In genomic region chr19:10580979-10581631, GRCh38 we compare ENCODE assay signal across 1 cellular context.
TF ChIP-seq lines count a peak whose summit lies in the region.

No MANE protein-coding gene starts in this region.

TF ChIP-seq in K562, 482 proteins besides CTCF, POLR2A, EP300 and RAD21 (continued from another document):
- TF ChIP-seq VEZF1 (CRISPR knock-in tag; IDR thresholded peaks at IDR 0.05) (0 out of 2 replicates have a peak, but pooled peaks have one; percentile 19), HEY1 (CRISPR knock-in tag; IDR thresholded peaks at IDR 0.05; ENCODE audit: borderline replicate concordance) (no peak), CREB1 (IDR thresholded peaks at IDR 0.05) (no peak), CREB1 (CRISPR knock-in tag; IDR thresholded peaks at IDR 0.05) (0 out of 2 replicates have a peak, but pooled peaks have one; percentile 35), GTF2A2 (tag; IDR thresholded peaks at IDR 0.05) (no peak), TAF1 (IDR thresholded peaks at IDR 0.05; ENCODE audit: control insufficient read depth, extremely low read depth, insufficient read depth, low read length, severe bottlenecking) (no peak), PCBP2 (IDR thresholded peaks at IDR 0.05; ENCODE audit: low read depth, low read length, poor library complexity, severe bottlenecking) (no peak), ZNF134 (CRISPR knock-in tag; conservative IDR thresholded peaks at IDR 0.05) (no peak), HDAC2 (IDR thresholded peaks at IDR 0.05) (no peak), SP1 (CRISPR knock-in tag; IDR thresholded peaks at IDR 0.05) (no peak; the same call in 1 of the 2 replicates), RERE (CRISPR knock-in tag; IDR thresholded peaks at IDR 0.05; ENCODE audit: borderline replicate concordance) (no peak), TAF7 (tag; IDR thresholded peaks at IDR 0.05) (no peak), BRD9 (IDR thresholded peaks at IDR 0.05; ENCODE audit: low read depth, partially characterized antibody) (no peak), ARID3B (CRISPR knock-in tag; IDR thresholded peaks at IDR 0.05; ENCODE audit: borderline replicate concordance) (no peak), ZNF224 (CRISPR knock-in tag; IDR thresholded peaks at IDR 0.05) (no peak), ATF4 (CRISPR knock-in tag; IDR thresholded peaks at IDR 0.05) (no peak), TARDBP (IDR thresholded peaks at IDR 0.05) (no peak), KLF16 (IDR thresholded peaks at IDR 0.05) (peak; percentile 78), TRIM28 (IDR thresholded peaks at IDR 0.05) (no peak), ZBTB11 (CRISPR knock-in tag; IDR thresholded peaks at IDR 0.05) (no peak), MAZ (CRISPR knock-in tag; conservative IDR thresholded peaks at IDR 0.05 in 1 of 2, IDR thresholded peaks at IDR 0.05 in 1 of 2) (peak in 1 of 2 experiments; percentile 33; a peak in 1 of 4 replicates), POLR2G (IDR thresholded peaks at IDR 0.05; ENCODE audit: low read depth, low read length) (no peak), NCOA4 (IDR thresholded peaks at IDR 0.05; ENCODE audit: partially characterized antibody) (no peak), DEAF1 (CRISPR knock-in tag; IDR thresholded peaks at IDR 0.05) (peak; percentile 97), ZNF655 (CRISPR knock-in tag; IDR thresholded peaks at IDR 0.05) (no peak), MTA1 (IDR thresholded peaks at IDR 0.05; ENCODE audit: borderline replicate concordance) (no peak), FOXM1 (IDR thresholded peaks at IDR 0.05; ENCODE audit: low read depth) (no peak), FOXM1 (CRISPR knock-in tag; IDR thresholded peaks at IDR 0.05; ENCODE audit: low read depth) (no peak), XRCC5 (IDR thresholded peaks at IDR 0.05; ENCODE audit: low read depth, low read length) (peak; percentile 91), KLF1 (tag; IDR thresholded peaks at IDR 0.05) (no peak), ASH1L (IDR thresholded peaks at IDR 0.05; ENCODE audit: borderline replicate concordance, low read depth, partially characterized antibody) (no peak), ZHX1 (conservative IDR thresholded peaks at IDR 0.05; ENCODE audit: low read length) (0 out of 2 replicates have a peak, but pooled peaks have one; percentile 37), TCF7L2 (IDR thresholded peaks at IDR 0.05; ENCODE audit: low read depth, low read length) (no peak), ZNF217 (CRISPR knock-in tag; IDR thresholded peaks at IDR 0.05) (no peak), ZNF3 (CRISPR knock-in tag; IDR thresholded peaks at IDR 0.05) (peak; percentile 91; the same call in 1 of the 2 replicates)
